In the genomic region with DNA sequence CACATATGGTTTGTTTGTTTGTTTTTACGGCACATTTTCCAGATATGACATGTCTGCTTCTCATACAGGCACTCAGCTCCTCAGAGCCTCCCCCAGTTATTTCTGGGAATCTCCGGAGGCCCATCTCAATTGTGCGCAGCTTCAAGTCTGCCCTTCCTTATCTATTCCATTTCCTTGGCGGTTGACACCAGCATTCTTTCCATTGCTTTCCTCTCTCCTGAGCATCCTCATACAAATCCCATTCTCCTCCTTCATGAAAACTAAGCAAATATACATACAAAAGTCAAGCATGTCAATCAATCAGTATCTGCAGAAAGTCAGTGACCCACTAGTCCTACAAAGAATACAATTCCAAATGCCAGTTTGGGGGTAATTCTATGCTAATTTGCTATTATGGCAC, we compare ENCODE assay signal across 25 cellular contexts.
"Had no signal": no experiment of that assay in that cellular context is flagged by ENCODE, and none has a peak within 500 bp of the region (broad histone marks: within the 10 kb centered on the region; RNA-seq: fewer than 3 reads in every experiment).

No MANE protein-coding gene starts in this region.

- ATAC-seq: esophagus mucosa; foreskin keratinocyte; heart right ventricle; left cardiac atrium; left lung; naive thymus-derived CD4-positive, alpha-beta T cell; psoas muscle; right cardiac atrium; stimulated activated effector memory CD8-positive, alpha-beta T cell treated with anti-CD3 and anti-CD28 coated beads, Interleukin-12 subunit alpha, Interleukin-12 subunit beta, amount 100 ng/mL, for 72 hours had no signal

- H3K4me3 ChIP-seq: dorsolateral prefrontal cortex, heart right ventricle, left lung, ovary, psoas muscle, sigmoid colon, testis, tibial artery had no signal

- DNase-seq: dorsolateral prefrontal cortex; effector CD4-positive, alpha-beta T cell; foreskin keratinocyte; glutamatergic neuron; heart right ventricle; hippocampal formation; left cardiac atrium; left lung; mesenchymal stem cell; midbrain; naive thymus-derived CD4-positive, alpha-beta T cell; occipital lobe; ovary; posterior cingulate gyrus; psoas muscle; right cardiac atrium; sigmoid colon; stimulated activated CD4-positive, alpha-beta T cell treated with anti-CD3 and anti-CD28 coated beads, Interleukin-2, amount 100 ng/mL, for 24 hours; stimulated activated CD4-positive, alpha-beta T cell treated with anti-CD3 and anti-CD28 coated beads, Interleukin-4, amount 100 ng/mL, for 24 hours; stimulated activated naive CD4-positive, alpha-beta T cell treated with Interleukin-2 at 50 U/mL for 16 hours; substantia nigra; testis; tibial artery had no signal
